In genomic region chr3:78314327-78314726, GRCh38 we compare ENCODE assay signal across 25 cellular contexts.
"Had no signal": no experiment of that assay in that cellular context is flagged by ENCODE, and none has a peak within 500 bp of the region (broad histone marks: within the 10 kb centered on the region; RNA-seq: fewer than 3 reads in every experiment).

No MANE protein-coding gene starts in this region.

- H3K36me3 Mint-ChIP-seq: immature natural killer cell, mesothelial cell of epicardium, naive B cell had no signal

- H3K4me1 Mint-ChIP-seq: activated B cell treated with CpG ODN at 0.5 μM for 24 hours; activated T-helper 17 cell treated with anti-CD3 and anti-CD28 coated beads, Interleukin-2, amount 50 U/mL, for 72 hours; central memory CD8-positive, alpha-beta T cell; immature natural killer cell; mesothelial cell of epicardium; naive B cell; nephron progenitor cell had no signal

- FAIRE-seq: bronchial epithelial cell had no signal

- H3K9me3 Mint-ChIP-seq: nephron progenitor cell had no signal

- H3K27ac ChIP-seq: heart left ventricle, neutrophil, right lobe of liver, tibial nerve had no signal

- H3K4me3 ChIP-seq: heart left ventricle, right lobe of liver, tibial nerve had no signal

- H3K4me3 Mint-ChIP-seq: activated B cell treated with CpG ODN at 0.5 μM for 24 hours; activated CD8-positive, alpha-beta T cell treated with anti-CD3 and anti-CD28 coated beads for 36 hours; activated T-cell treated with anti-CD3 and anti-CD28 coated beads, Interleukin-2, amount 50 U/mL, for 4 hours; activated T-helper 17 cell treated with anti-CD3 and anti-CD28 coated beads, Interleukin-2, amount 50 U/mL, for 72 hours; central memory CD8-positive, alpha-beta T cell; dendritic cell treated with granulocyte-macrophage colony-stimulating factor and Interleukin-4, amounts not matched to agents 40 ng/mL and 50 ng/mL, for 4 days; endodermal cell; immature natural killer cell; mesothelial cell of epicardium; naive B cell; nephron progenitor cell had no signal

- ATAC-seq: activated CD8-positive, alpha-beta T cell treated with anti-CD3 and anti-CD28 coated beads for 36 hours; activated T-cell treated with anti-CD3 and anti-CD28 coated beads, Interleukin-2, amount 50 U/mL, for 4 hours; activated T-helper 17 cell treated with anti-CD3 and anti-CD28 coated beads, Interleukin-2, amount 50 U/mL, for 72 hours; esophagus mucosa; heart left ventricle; right lobe of liver had no signal

- H3K36me3 ChIP-seq: heart left ventricle, neutrophil, right lobe of liver, tibial nerve had no signal

- H3K27me3 Mint-ChIP-seq: activated B cell treated with CpG ODN at 0.5 μM for 24 hours; activated CD8-positive, alpha-beta T cell treated with anti-CD3 and anti-CD28 coated beads for 36 hours; activated T-helper 17 cell treated with anti-CD3 and anti-CD28 coated beads, Interleukin-2, amount 50 U/mL, for 72 hours; central memory CD8-positive, alpha-beta T cell; dendritic cell treated with granulocyte-macrophage colony-stimulating factor and Interleukin-4, amounts not matched to agents 40 ng/mL and 50 ng/mL, for 4 days; naive B cell had no signal

- H3K27ac Mint-ChIP-seq: activated B cell treated with CpG ODN at 0.5 μM for 24 hours; activated CD8-positive, alpha-beta T cell treated with anti-CD3 and anti-CD28 coated beads for 36 hours; activated T-helper 17 cell treated with anti-CD3 and anti-CD28 coated beads, Interleukin-2, amount 50 U/mL, for 72 hours; dendritic cell treated with granulocyte-macrophage colony-stimulating factor and Interleukin-4, amounts not matched to agents 40 ng/mL and 50 ng/mL, for 4 days; endodermal cell; immature natural killer cell; mesothelial cell of epicardium; naive B cell; nephron progenitor cell had no signal

- DNase-seq: activated B cell treated with CpG ODN at 0.5 μM for 24 hours; activated CD4-positive, alpha-beta T cell treated with anti-CD3 and anti-CD28 coated beads, Interleukin-2, amount 50 U/mL, for 1 hour; activated CD8-positive, alpha-beta T cell treated with anti-CD3 and anti-CD28 coated beads for 36 hours; activated gamma-delta T cell treated with Interleukin-2 at 50 U/mL for 16 hours; activated naive CD4-positive, alpha-beta T cell treated with anti-CD3 and anti-CD28 coated beads, Interleukin-2, amount 50 U/mL, for 16 hours; activated T-cell treated with anti-CD3 and anti-CD28 coated beads, Interleukin-2, amount 50 U/mL, for 4 hours; amygdala; endodermal cell; foreskin fibroblast; heart left ventricle; hypothalamus; immature natural killer cell; naive B cell; nephron progenitor cell; right lobe of liver; stimulated activated CD4-positive, alpha-beta T cell treated with anti-CD3 and anti-CD28 coated beads, Interleukin-2, amount 100 ng/mL, for 48 hours; stimulated activated naive CD4-positive, alpha-beta T cell treated with Interleukin-2 at 50 U/mL for 16 hours had no signal

- H3K27me3 ChIP-seq: heart left ventricle, neutrophil, right lobe of liver, tibial nerve had no signal

- H3K9me3 ChIP-seq: heart left ventricle, neutrophil, right lobe of liver, tibial nerve had no signal

- H3K4me1 ChIP-seq: heart left ventricle, right lobe of liver, tibial nerve had no signal
